ENCODE assay signal across 23 cellular contexts in genomic region chr7:158022601-158023000, GRCh38.
"Had no signal": no experiment of that assay in that cellular context is flagged by ENCODE, and none has a peak within 500 bp of the region (broad histone marks: within the 10 kb centered on the region; RNA-seq: fewer than 3 reads in every experiment).

No MANE protein-coding gene starts in this region.

- H3K27ac Mint-ChIP-seq: activated CD4-positive, alpha-beta memory T cell treated with anti-CD3 and anti-CD28 coated beads for 36 hours; activated CD4-positive, alpha-beta T cell treated with anti-CD3 and anti-CD28 coated beads, Interleukin-2, amount 10 ng/mL, durations not matched to agents 7 days and 5 days; activated naive CD8-positive, alpha-beta T cell treated with anti-CD3 and anti-CD28 coated beads, Interleukin-2, amount 10 ng/mL, durations not matched to agents 7 days and 5 days; activated T-helper 17 cell treated with anti-CD3 and anti-CD28 coated beads, Interleukin-2, amount 50 U/mL, for 72 hours had no signal

- ATAC-seq: activated T-helper 17 cell treated with anti-CD3 and anti-CD28 coated beads, Interleukin-2, amount 50 U/mL, for 72 hours; Right ventricle myocardium inferior had no signal

- H3K36me3 Mint-ChIP-seq: activated CD4-positive, alpha-beta memory T cell treated with anti-CD3 and anti-CD28 coated beads for 36 hours; activated naive CD8-positive, alpha-beta T cell treated with anti-CD3 and anti-CD28 coated beads, Interleukin-2, amount 10 ng/mL, durations not matched to agents 7 days and 5 days had no signal

- H3K27me3 ChIP-seq: adrenal gland, breast epithelium had no signal

- H3K27me3 Mint-ChIP-seq: activated CD4-positive, alpha-beta memory T cell treated with anti-CD3 and anti-CD28 coated beads for 36 hours; activated CD4-positive, alpha-beta T cell treated with anti-CD3 and anti-CD28 coated beads, Interleukin-2, amount 10 ng/mL, durations not matched to agents 7 days and 5 days; activated naive CD8-positive, alpha-beta T cell treated with anti-CD3 and anti-CD28 coated beads, Interleukin-2, amount 10 ng/mL, durations not matched to agents 7 days and 5 days; activated T-helper 17 cell treated with anti-CD3 and anti-CD28 coated beads, Interleukin-2, amount 50 U/mL, for 72 hours had no signal

- H3K4me1 ChIP-seq: adrenal gland, breast epithelium, SJCRH30 had no signal

- H3K4me3 ChIP-seq: adrenal gland, breast epithelium, SJCRH30 had no signal

- H3K36me3 ChIP-seq: adrenal gland, breast epithelium, SJCRH30 had no signal

- H3K27ac ChIP-seq: adrenal gland, breast epithelium, KMS-11, SJCRH30 had no signal

- H3K4me1 Mint-ChIP-seq: activated CD4-positive, alpha-beta T cell treated with anti-CD3 and anti-CD28 coated beads, Interleukin-2, amount 10 ng/mL, durations not matched to agents 7 days and 5 days; activated naive CD8-positive, alpha-beta T cell treated with anti-CD3 and anti-CD28 coated beads, Interleukin-2, amount 10 ng/mL, durations not matched to agents 7 days and 5 days; activated T-helper 17 cell treated with anti-CD3 and anti-CD28 coated beads, Interleukin-2, amount 50 U/mL, for 72 hours had no signal

- H3K4me3 Mint-ChIP-seq: activated CD4-positive, alpha-beta memory T cell treated with anti-CD3 and anti-CD28 coated beads for 36 hours; activated CD4-positive, alpha-beta T cell treated with anti-CD3 and anti-CD28 coated beads, Interleukin-2, amount 10 ng/mL, durations not matched to agents 7 days and 5 days; activated naive CD8-positive, alpha-beta T cell treated with anti-CD3 and anti-CD28 coated beads, Interleukin-2, amount 10 ng/mL, durations not matched to agents 7 days and 5 days; activated T-helper 17 cell treated with anti-CD3 and anti-CD28 coated beads, Interleukin-2, amount 50 U/mL, for 72 hours had no signal

- DNase-seq: activated CD4-positive, alpha-beta memory T cell treated with anti-CD3 and anti-CD28 coated beads for 36 hours; activated CD4-positive, alpha-beta T cell treated with anti-CD3 and anti-CD28 coated beads, Interleukin-2, amount 10 ng/mL, durations not matched to agents 7 days and 5 days; activated CD4-positive, CD25-positive, alpha-beta regulatory T cell; activated naive CD4-positive, alpha-beta T cell treated with anti-CD3 and anti-CD28 coated beads, Interleukin-2, amount 50 U/mL, for 16 hours; activated naive CD8-positive, alpha-beta T cell treated with anti-CD3 and anti-CD28 coated beads, Interleukin-2, amount 10 ng/mL, durations not matched to agents 7 days and 5 days; activated T-cell treated with anti-CD3 and anti-CD28 coated beads for 4 hours; activated T-cell treated with anti-CD3 and anti-CD28 coated beads, Interleukin-2, amount 50 U/mL, for 48 hours; adrenal gland; NCI-H1092; NCI-H1417; NCI-H1930; NCI-H2171 treated with DMSO at 0.1 percent for 48 hours; NCI-H226; NCI-H526; NCI-H82; RPMI8226; SJCRH30; SK-N-SH; T-helper 1 cell had no signal

- H3K9ac ChIP-seq: KMS-11, SK-N-SH had no signal

- H3K9me3 Mint-ChIP-seq: activated CD4-positive, alpha-beta memory T cell treated with anti-CD3 and anti-CD28 coated beads for 36 hours; activated CD4-positive, alpha-beta T cell treated with anti-CD3 and anti-CD28 coated beads, Interleukin-2, amount 10 ng/mL, durations not matched to agents 7 days and 5 days; activated naive CD8-positive, alpha-beta T cell treated with anti-CD3 and anti-CD28 coated beads, Interleukin-2, amount 10 ng/mL, durations not matched to agents 7 days and 5 days; activated T-helper 17 cell treated with anti-CD3 and anti-CD28 coated beads, Interleukin-2, amount 50 U/mL, for 72 hours had no signal

- H3K9me3 ChIP-seq: adrenal gland, breast epithelium, SJCRH30 had no signal
